ENCODE assay signal across 1 cellular context in genomic region chr3:25481402-25481801, GRCh38.
TF ChIP-seq lines count a peak whose summit lies in the region.

No MANE protein-coding gene starts in this region.

TF ChIP-seq in K562, 482 proteins besides CTCF, POLR2A, EP300 and RAD21 (continued from another document):
- TF ChIP-seq, protein P1, sequence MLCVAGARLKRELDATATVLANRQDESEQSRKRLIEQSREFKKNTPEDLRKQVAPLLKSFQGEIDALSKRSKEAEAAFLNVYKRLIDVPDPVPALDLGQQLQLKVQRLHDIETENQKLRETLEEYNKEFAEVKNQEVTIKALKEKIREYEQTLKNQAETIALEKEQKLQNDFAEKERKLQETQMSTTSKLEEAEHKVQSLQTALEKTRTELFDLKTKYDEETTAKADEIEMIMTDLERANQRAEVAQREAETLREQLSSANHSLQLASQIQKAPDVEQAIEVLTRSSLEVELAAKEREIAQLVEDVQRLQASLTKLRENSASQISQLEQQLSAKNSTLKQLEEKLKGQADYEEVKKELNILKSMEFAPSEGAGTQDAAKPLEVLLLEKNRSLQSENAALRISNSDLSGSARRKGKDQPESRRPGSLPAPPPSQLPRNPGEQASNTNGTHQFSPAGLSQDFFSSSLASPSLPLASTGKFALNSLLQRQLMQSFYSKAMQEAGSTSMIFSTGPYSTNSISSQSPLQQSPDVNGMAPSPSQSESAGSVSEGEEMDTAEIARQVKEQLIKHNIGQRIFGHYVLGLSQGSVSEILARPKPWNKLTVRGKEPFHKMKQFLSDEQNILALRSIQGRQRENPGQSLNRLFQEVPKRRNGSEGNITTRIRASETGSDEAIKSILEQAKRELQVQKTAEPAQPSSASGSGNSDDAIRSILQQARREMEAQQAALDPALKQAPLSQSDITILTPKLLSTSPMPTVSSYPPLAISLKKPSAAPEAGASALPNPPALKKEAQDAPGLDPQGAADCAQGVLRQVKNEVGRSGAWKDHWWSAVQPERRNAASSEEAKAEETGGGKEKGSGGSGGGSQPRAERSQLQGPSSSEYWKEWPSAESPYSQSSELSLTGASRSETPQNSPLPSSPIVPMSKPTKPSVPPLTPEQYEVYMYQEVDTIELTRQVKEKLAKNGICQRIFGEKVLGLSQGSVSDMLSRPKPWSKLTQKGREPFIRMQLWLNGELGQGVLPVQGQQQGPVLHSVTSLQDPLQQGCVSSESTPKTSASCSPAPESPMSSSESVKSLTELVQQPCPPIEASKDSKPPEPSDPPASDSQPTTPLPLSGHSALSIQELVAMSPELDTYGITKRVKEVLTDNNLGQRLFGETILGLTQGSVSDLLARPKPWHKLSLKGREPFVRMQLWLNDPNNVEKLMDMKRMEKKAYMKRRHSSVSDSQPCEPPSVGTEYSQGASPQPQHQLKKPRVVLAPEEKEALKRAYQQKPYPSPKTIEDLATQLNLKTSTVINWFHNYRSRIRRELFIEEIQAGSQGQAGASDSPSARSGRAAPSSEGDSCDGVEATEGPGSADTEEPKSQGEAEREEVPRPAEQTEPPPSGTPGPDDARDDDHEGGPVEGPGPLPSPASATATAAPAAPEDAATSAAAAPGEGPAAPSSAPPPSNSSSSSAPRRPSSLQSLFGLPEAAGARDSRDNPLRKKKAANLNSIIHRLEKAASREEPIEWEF (CRISPR knock-in tag; IDR thresholded peaks at IDR 0.05), result no peak
- TF ChIP-seq CHCHD3 (CRISPR knock-in tag; IDR thresholded peaks at IDR 0.05) (no peak), TEAD2 (tag; IDR thresholded peaks at IDR 0.05) (no peak), E2F6 (IDR thresholded peaks at IDR 0.05; ENCODE audit: borderline replicate concordance in 1 of 2, extremely low read depth in 1 of 2, insufficient read depth in 1 of 2, insufficient read length in 1 of 2, low read depth in 1 of 2, low read length in 1 of 2, poor library complexity in 1 of 2, severe bottlenecking in 1 of 2) (no peak), NBN (IDR thresholded peaks at IDR 0.05; ENCODE audit: low read depth) (no peak), ZNF224 (CRISPR knock-in tag; IDR thresholded peaks at IDR 0.05) (no peak), MEIS2 (IDR thresholded peaks at IDR 0.05; ENCODE audit: partially characterized antibody) (no peak), SMARCA4 (IDR thresholded peaks at IDR 0.05) (no peak), MLLT1 (IDR thresholded peaks at IDR 0.05) (no peak), HMGN3 (IDR thresholded peaks at IDR 0.05; ENCODE audit: borderline replicate concordance, extremely low read depth, insufficient read length, low read depth, low read length) (no peak)
- TF ChIP-seq, protein P2, sequence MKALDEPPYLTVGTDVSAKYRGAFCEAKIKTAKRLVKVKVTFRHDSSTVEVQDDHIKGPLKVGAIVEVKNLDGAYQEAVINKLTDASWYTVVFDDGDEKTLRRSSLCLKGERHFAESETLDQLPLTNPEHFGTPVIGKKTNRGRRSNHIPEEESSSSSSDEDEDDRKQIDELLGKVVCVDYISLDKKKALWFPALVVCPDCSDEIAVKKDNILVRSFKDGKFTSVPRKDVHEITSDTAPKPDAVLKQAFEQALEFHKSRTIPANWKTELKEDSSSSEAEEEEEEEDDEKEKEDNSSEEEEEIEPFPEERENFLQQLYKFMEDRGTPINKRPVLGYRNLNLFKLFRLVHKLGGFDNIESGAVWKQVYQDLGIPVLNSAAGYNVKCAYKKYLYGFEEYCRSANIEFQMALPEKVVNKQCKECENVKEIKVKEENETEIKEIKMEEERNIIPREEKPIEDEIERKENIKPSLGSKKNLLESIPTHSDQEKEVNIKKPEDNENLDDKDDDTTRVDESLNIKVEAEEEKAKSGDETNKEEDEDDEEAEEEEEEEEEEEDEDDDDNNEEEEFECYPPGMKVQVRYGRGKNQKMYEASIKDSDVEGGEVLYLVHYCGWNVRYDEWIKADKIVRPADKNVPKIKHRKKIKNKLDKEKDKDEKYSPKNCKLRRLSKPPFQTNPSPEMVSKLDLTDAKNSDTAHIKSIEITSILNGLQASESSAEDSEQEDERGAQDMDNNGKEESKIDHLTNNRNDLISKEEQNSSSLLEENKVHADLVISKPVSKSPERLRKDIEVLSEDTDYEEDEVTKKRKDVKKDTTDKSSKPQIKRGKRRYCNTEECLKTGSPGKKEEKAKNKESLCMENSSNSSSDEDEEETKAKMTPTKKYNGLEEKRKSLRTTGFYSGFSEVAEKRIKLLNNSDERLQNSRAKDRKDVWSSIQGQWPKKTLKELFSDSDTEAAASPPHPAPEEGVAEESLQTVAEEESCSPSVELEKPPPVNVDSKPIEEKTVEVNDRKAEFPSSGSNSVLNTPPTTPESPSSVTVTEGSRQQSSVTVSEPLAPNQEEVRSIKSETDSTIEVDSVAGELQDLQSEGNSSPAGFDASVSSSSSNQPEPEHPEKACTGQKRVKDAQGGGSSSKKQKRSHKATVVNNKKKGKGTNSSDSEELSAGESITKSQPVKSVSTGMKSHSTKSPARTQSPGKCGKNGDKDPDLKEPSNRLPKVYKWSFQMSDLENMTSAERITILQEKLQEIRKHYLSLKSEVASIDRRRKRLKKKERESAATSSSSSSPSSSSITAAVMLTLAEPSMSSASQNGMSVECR (CRISPR knock-in tag; IDR thresholded peaks at IDR 0.05), result no peak
